Comparison of ENCODE assay signal across 2 cellular contexts in genomic region chr2:46332686-46333281, GRCh38.
TF ChIP-seq lines count a peak whose summit lies in the region.

No MANE protein-coding gene starts in this region.

TF ChIP-seq in liver, 16 proteins besides CTCF, POLR2A, EP300 and RAD21 (continued from another document):
- TF ChIP-seq, protein P1, sequence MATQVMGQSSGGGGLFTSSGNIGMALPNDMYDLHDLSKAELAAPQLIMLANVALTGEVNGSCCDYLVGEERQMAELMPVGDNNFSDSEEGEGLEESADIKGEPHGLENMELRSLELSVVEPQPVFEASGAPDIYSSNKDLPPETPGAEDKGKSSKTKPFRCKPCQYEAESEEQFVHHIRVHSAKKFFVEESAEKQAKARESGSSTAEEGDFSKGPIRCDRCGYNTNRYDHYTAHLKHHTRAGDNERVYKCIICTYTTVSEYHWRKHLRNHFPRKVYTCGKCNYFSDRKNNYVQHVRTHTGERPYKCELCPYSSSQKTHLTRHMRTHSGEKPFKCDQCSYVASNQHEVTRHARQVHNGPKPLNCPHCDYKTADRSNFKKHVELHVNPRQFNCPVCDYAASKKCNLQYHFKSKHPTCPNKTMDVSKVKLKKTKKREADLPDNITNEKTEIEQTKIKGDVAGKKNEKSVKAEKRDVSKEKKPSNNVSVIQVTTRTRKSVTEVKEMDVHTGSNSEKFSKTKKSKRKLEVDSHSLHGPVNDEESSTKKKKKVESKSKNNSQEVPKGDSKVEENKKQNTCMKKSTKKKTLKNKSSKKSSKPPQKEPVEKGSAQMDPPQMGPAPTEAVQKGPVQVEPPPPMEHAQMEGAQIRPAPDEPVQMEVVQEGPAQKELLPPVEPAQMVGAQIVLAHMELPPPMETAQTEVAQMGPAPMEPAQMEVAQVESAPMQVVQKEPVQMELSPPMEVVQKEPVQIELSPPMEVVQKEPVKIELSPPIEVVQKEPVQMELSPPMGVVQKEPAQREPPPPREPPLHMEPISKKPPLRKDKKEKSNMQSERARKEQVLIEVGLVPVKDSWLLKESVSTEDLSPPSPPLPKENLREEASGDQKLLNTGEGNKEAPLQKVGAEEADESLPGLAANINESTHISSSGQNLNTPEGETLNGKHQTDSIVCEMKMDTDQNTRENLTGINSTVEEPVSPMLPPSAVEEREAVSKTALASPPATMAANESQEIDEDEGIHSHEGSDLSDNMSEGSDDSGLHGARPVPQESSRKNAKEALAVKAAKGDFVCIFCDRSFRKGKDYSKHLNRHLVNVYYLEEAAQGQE (IDR thresholded peaks at IDR 0.05) = no peak
TF ChIP-seq in liver: peak in this region for 2.

TF ChIP-seq in HepG2, 621 proteins besides CTCF, POLR2A, EP300 and RAD21 (continued from another document):
- TF ChIP-seq STAT6 (CRISPR knock-in tag; IDR thresholded peaks at IDR 0.05; ENCODE audit: borderline replicate concordance) (no peak), ZNF713 (CRISPR knock-in tag; IDR thresholded peaks at IDR 0.05) (no peak), ZFP62 (CRISPR knock-in tag; IDR thresholded peaks at IDR 0.05) (no peak), ZNF20 (CRISPR knock-in tag; IDR thresholded peaks at IDR 0.05) (no peak), IRX3 (CRISPR knock-in tag; IDR thresholded peaks at IDR 0.05; ENCODE audit: borderline replicate concordance, low read depth) (no peak), KAT8 (CRISPR knock-in tag; IDR thresholded peaks at IDR 0.05) (no peak), ETV6 (CRISPR knock-in tag; conservative IDR thresholded peaks at IDR 0.05) (no peak), RARG (CRISPR knock-in tag; IDR thresholded peaks at IDR 0.05; ENCODE audit: low read depth) (no peak), THYN1 (CRISPR knock-in tag; IDR thresholded peaks at IDR 0.05; ENCODE audit: borderline replicate concordance, low read depth) (no peak), AHR (CRISPR knock-in tag; IDR thresholded peaks at IDR 0.05) (no peak), ZNF281 (CRISPR knock-in tag; IDR thresholded peaks at IDR 0.05; ENCODE audit: borderline replicate concordance) (no peak), ZNF761 (CRISPR knock-in tag; conservative IDR thresholded peaks at IDR 0.05) (no peak), NAIF1 (CRISPR knock-in tag; IDR thresholded peaks at IDR 0.05; ENCODE audit: borderline replicate concordance) (no peak), TSC22D2 (CRISPR knock-in tag; IDR thresholded peaks at IDR 0.05; ENCODE audit: borderline replicate concordance) (no peak), KLF13 (CRISPR knock-in tag; IDR thresholded peaks at IDR 0.05) (no peak)
- TF ChIP-seq, protein P2, sequence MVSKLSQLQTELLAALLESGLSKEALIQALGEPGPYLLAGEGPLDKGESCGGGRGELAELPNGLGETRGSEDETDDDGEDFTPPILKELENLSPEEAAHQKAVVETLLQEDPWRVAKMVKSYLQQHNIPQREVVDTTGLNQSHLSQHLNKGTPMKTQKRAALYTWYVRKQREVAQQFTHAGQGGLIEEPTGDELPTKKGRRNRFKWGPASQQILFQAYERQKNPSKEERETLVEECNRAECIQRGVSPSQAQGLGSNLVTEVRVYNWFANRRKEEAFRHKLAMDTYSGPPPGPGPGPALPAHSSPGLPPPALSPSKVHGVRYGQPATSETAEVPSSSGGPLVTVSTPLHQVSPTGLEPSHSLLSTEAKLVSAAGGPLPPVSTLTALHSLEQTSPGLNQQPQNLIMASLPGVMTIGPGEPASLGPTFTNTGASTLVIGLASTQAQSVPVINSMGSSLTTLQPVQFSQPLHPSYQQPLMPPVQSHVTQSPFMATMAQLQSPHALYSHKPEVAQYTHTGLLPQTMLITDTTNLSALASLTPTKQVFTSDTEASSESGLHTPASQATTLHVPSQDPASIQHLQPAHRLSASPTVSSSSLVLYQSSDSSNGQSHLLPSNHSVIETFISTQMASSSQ (IDR thresholded peaks at IDR 0.05; ENCODE audit: low read depth) = no peak
- TF ChIP-seq, protein P2 (CRISPR knock-in tag; IDR thresholded peaks at IDR 0.05; ENCODE audit: borderline replicate concordance) = no peak
- TF ChIP-seq, protein P3, sequence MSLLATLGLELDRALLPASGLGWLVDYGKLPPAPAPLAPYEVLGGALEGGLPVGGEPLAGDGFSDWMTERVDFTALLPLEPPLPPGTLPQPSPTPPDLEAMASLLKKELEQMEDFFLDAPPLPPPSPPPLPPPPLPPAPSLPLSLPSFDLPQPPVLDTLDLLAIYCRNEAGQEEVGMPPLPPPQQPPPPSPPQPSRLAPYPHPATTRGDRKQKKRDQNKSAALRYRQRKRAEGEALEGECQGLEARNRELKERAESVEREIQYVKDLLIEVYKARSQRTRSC (CRISPR knock-in tag; IDR thresholded peaks at IDR 0.05; ENCODE audit: low read depth) = no peak
TF ChIP-seq in HepG2: peak in this region for 0.
